In genomic region chr2:108911401-108911800, GRCh38 we compare ENCODE assay signal across 19 cellular contexts.
"Had no signal": no experiment of that assay in that cellular context is flagged by ENCODE, and none has a peak within 500 bp of the region (broad histone marks: within the 10 kb centered on the region; RNA-seq: fewer than 3 reads in every experiment).

No MANE protein-coding gene starts in this region.

- H3K4me3 ChIP-seq: coronary artery, hepatocyte, psoas muscle, skin epidermis, tibial artery, upper lobe of left lung, uterus had no signal

- H3K36me3 ChIP-seq: tibial artery, upper lobe of left lung, uterus had no signal

- H3K27ac Mint-ChIP-seq: endodermal cell; naive thymus-derived CD4-positive, alpha-beta T cell; nephron progenitor cell had no signal

- H3K27me3 ChIP-seq: hepatocyte, upper lobe of left lung, uterus had no signal

- H3K27me3 Mint-ChIP-seq: naive thymus-derived CD4-positive, alpha-beta T cell had no signal

- H3K27ac ChIP-seq: coronary artery, hepatocyte, psoas muscle, skin epidermis, tibial artery, upper lobe of left lung, uterus had no signal

- H3K4me3 Mint-ChIP-seq: endodermal cell; naive thymus-derived CD4-positive, alpha-beta T cell; nephron progenitor cell had no signal

- H3K9me3 Mint-ChIP-seq: endodermal cell; naive thymus-derived CD4-positive, alpha-beta T cell; nephron progenitor cell had no signal

- DNase-seq: effector CD4-positive, alpha-beta T cell; erythroblast; foreskin melanocyte; kidney; left cardiac atrium; mesendoderm; nephron progenitor cell; psoas muscle; stimulated activated CD4-positive, alpha-beta T cell treated with anti-CD3 and anti-CD28 coated beads, Interleukin-12 subunit alpha, Interleukin-12 subunit beta, amount 100 ng/mL, for 4 hours; stimulated activated naive CD4-positive, alpha-beta T cell treated with Interleukin-2 at 50 U/mL for 16 hours; upper lobe of left lung; uterus had no signal

- ATAC-seq: naive thymus-derived CD4-positive, alpha-beta T cell; psoas muscle; sciatic nerve had no signal

- H3K9me3 ChIP-seq: psoas muscle, tibial artery, upper lobe of left lung, uterus had no signal

- H3K4me1 ChIP-seq: psoas muscle, tibial artery, upper lobe of left lung, uterus had no signal
